Comparison of ENCODE assay signal across 8 cellular contexts in genomic region chr6:45423901-45424627, GRCh38. TPM values are rescaled to one million over a fixed set of nuclear protein-coding genes. Genes with fewer than 3 reads are reported as not detected.
DNase-seq lines count a peak whose midpoint lies in the region; FAIRE-seq and TF ChIP-seq lines count a peak whose summit lies in the region.

No MANE protein-coding gene starts in this region.

- H3K4me1 ChIP-seq in hepatocyte (ENCODE audit: insufficient read depth) (peaks cover 15% of the 10 kb centered on the region), skeletal muscle tissue (ENCODE audit: control insufficient read depth in 3 of 3, insufficient read depth in 3 of 3, low read length in 3 of 3) (peaks cover 25 to 34% (median 31%) of the 10 kb centered on the region in 3 donors)

- no peaks in the 10 kb centered on the region for H3K27me3 Mint-ChIP-seq in activated T-helper 2 cell treated with anti-CD3 and anti-CD28 coated beads, Interferon-gamma antibody, Interleukin-2, Interleukin-4, amounts not matched to agents 10 μg/mL and 5 μg/mL and 100 μg/mL, durations not matched to agents 14 hours and 24 hours and 36 hours (ENCODE audit: low read depth)

- H3K79me2 ChIP-seq in hepatocyte, result no peaks in the 10 kb centered on the region

- no peak for TF ChIP-seq CTCF in hepatocyte (IDR thresholded peaks at IDR 0.05; ENCODE audit: poor library complexity)

- WGBS in hepatocyte (ENCODE audit: low lambda C conversion rate, missing lambda C conversion rate), result 17% methylated on average over 30 of the region's 30 CpGs

- intact Hi-C loops in activated T-helper 2 cell treated with anti-CD3 and anti-CD28 coated beads, Interferon-gamma antibody, Interleukin-2, Interleukin-4, amounts not matched to agents 10 μg/mL and 5 μg/mL and 100 μg/mL, durations not matched to agents 14 hours and 24 hours and 36 hours (cut with micrococcal nuclease), result loop anchor here (1.0 to 5.0 kb wide), 8 partner anchors 10 to 588 kb away; no protein-coding TSS in a partner anchor

- no peaks in the 10 kb centered on the region for H3K9me3 ChIP-seq in hepatocyte (ENCODE audit: low read depth)
- H3K9me3 ChIP-seq in skeletal muscle tissue (ENCODE audit: control insufficient read depth in 3 of 3, low read length in 3 of 3), result no peaks in the 10 kb centered on the region

- H3K9me2 ChIP-seq in hepatocyte (replicated peaks; ENCODE audit: insufficient read depth), result no peaks in the 10 kb centered on the region

- peak overlapping the region; percentile 93 for H3K27ac Mint-ChIP-seq in activated T-helper 2 cell treated with anti-CD3 and anti-CD28 coated beads, Interferon-gamma antibody, Interleukin-2, Interleukin-4, amounts not matched to agents 10 μg/mL and 5 μg/mL and 100 μg/mL, durations not matched to agents 14 hours and 24 hours and 36 hours

- peak overlapping the region; percentile 64 for H3K4me3 ChIP-seq in hepatocyte
- H3K4me3 ChIP-seq in skeletal muscle tissue (ENCODE audit: low read length in 3 of 3), result peak overlapping the region in 2 of 3 donors; percentile 51 to 77

- peak overlapping the region; percentile 5 to 59 (median 54) for H3K9ac ChIP-seq in skeletal muscle tissue (ENCODE audit: low read depth in 1 of 3, low read length in 3 of 3)

- H3K4me1 Mint-ChIP-seq in activated T-helper 2 cell treated with anti-CD3 and anti-CD28 coated beads, Interferon-gamma antibody, Interleukin-2, Interleukin-4, amounts not matched to agents 10 μg/mL and 5 μg/mL and 100 μg/mL, durations not matched to agents 14 hours and 24 hours and 36 hours (ENCODE audit: low read depth), result peaks cover 48% of the 10 kb centered on the region

- H3K4me2 ChIP-seq in hepatocyte, result peak overlapping the region; percentile 96

- no peak overlapping the region for H3K27ac ChIP-seq in hepatocyte
- peak overlapping the region; percentile 65 for H3K27ac ChIP-seq in skeletal muscle tissue (ENCODE audit: low read depth, low read length)

- TF ChIP-seq POLR2A in GM12891 (IDR thresholded peaks at IDR 0.05; ENCODE audit: low read depth, low read length), result no peak

- no peak for FAIRE-seq in GM12891 (lab: Jason Lieb, UNC)

- no peaks in the 10 kb centered on the region for H4K20me1 ChIP-seq in hepatocyte (ENCODE audit: insufficient read depth, poor library complexity, severe bottlenecking)

- H3K27me3 ChIP-seq in hepatocyte (peaks cover 70% of the 10 kb centered on the region), skeletal muscle tissue (ENCODE audit: control insufficient read depth in 3 of 3, insufficient read depth in 3 of 3, low read length in 3 of 3) (peaks cover 38 to 45% (median 41%) of the 10 kb centered on the region in 3 donors)

- DNase-seq in Kasumi-1 (lab: John Stamatoyannopoulos, UW) (peak; percentile 25 to 26), hepatocyte (ENCODE audit: low spot score) (peak; percentile 27), KG1 (lab: John Stamatoyannopoulos, UW) (no peak), GDM1 (lab: John Stamatoyannopoulos, UW) (no peak), NCI-H345 treated with DMSO at 0.1 percent for 48 hours (lab: John Stamatoyannopoulos, UW; ENCODE audit: unreplicated experiment) (no peak), GM12891 (ENCODE audit: insufficient read length, low spot score) (no peak)
- DNase-seq in activated T-helper 2 cell treated with anti-CD3 and anti-CD28 coated beads, Interferon-gamma antibody, Interleukin-2, Interleukin-4, amounts not matched to agents 10 μg/mL and 5 μg/mL and 100 μg/mL, durations not matched to agents 14 hours and 24 hours and 36 hours (ENCODE audit: low spot score), result no peak

- H2AFZ ChIP-seq in hepatocyte, result peak overlapping the region; percentile 71

- no peaks in the 10 kb centered on the region for H3K9me3 Mint-ChIP-seq in activated T-helper 2 cell treated with anti-CD3 and anti-CD28 coated beads, Interferon-gamma antibody, Interleukin-2, Interleukin-4, amounts not matched to agents 10 μg/mL and 5 μg/mL and 100 μg/mL, durations not matched to agents 14 hours and 24 hours and 36 hours

- H3K36me3 Mint-ChIP-seq in activated T-helper 2 cell treated with anti-CD3 and anti-CD28 coated beads, Interferon-gamma antibody, Interleukin-2, Interleukin-4, amounts not matched to agents 10 μg/mL and 5 μg/mL and 100 μg/mL, durations not matched to agents 14 hours and 24 hours and 36 hours (ENCODE audit: low read depth), result peaks cover 77% of the 10 kb centered on the region

- peak overlapping the region; percentile 100 for H3K4me3 Mint-ChIP-seq in activated T-helper 2 cell treated with anti-CD3 and anti-CD28 coated beads, Interferon-gamma antibody, Interleukin-2, Interleukin-4, amounts not matched to agents 10 μg/mL and 5 μg/mL and 100 μg/mL, durations not matched to agents 14 hours and 24 hours and 36 hours (ENCODE audit: low read depth)

- H3K36me3 ChIP-seq in hepatocyte (replicated peaks; ENCODE audit: insufficient read depth, low read depth) (no peaks in the 10 kb centered on the region), skeletal muscle tissue (ENCODE audit: control insufficient read depth in 3 of 3, insufficient read depth in 3 of 3, low read length in 3 of 3) (no peaks in the 10 kb centered on the region)

TF ChIP-seq in GM12891, 5 proteins besides CTCF, POLR2A, EP300 and RAD21:
- no peak for TF ChIP-seq POU2F2 (IDR thresholded peaks at IDR 0.05; ENCODE audit: low read depth, low read length)
- TF ChIP-seq TAF1 (IDR thresholded peaks at IDR 0.05; ENCODE audit: low read depth, low read length), result no peak
- TF ChIP-seq SPI1 (IDR thresholded peaks at IDR 0.05; ENCODE audit: low read depth, low read length), result no peak
- no peak for TF ChIP-seq POLR2AphosphoS5 (IDR thresholded peaks at IDR 0.05; ENCODE audit: low read depth, low read length)
- no peak for TF ChIP-seq PAX5 (IDR thresholded peaks at IDR 0.05; ENCODE audit: insufficient read depth, low read length, severe bottlenecking)
TF ChIP-seq in GM12891: peak in this region for 0.

RNA-seq across cellular contexts. Expression of gene SUPT3H, which starts 46.3 kb away (rescaled TPM):
- 14.8 and 19.4 TPM in 2 replicates for total RNA-seq in activated T-helper 2 cell treated with anti-CD3 and anti-CD28 coated beads, Interferon-gamma antibody, Interleukin-2, Interleukin-4, amounts not matched to agents 10 μg/mL and 5 μg/mL and 100 μg/mL, durations not matched to agents 14 hours and 24 hours and 36 hours
- total RNA-seq in hepatocyte, result 6.8 and 9.1 TPM in 2 replicates
- polyA plus RNA-seq in hepatocyte, result 7.7 and 8.9 TPM in 2 replicates
- total RNA-seq in skeletal muscle tissue, result 9.9 TPM
- 4.3 TPM for polyA plus RNA-seq in GM12891 (2012; ENCODE audit: low read depth, missing spikeins)

Comparison
In these comparisons a context has a peak if more than half of its experiments do, and no peak if none do; other contexts are left out.
1. DNase-seq: peak in Kasumi-1 (2 of 2) and hepatocyte (single experiment); none in activated T-helper 2 cell treated with anti-CD3 and anti-CD28 coated beads, Interferon-gamma antibody, Interleukin-2, Interleukin-4, amounts not matched to agents 10 μg/mL and 5 μg/mL and 100 μg/mL, durations not matched to agents 14 hours and 24 hours and 36 hours (single experiment), KG1 (single experiment), GDM1 (single experiment), NCI-H345 treated with DMSO at 0.1 percent for 48 hours (single experiment) and GM12891 (single experiment).